9 cellular contexts compared by ENCODE assay signal in genomic region chr2:182649316-182649715, GRCh38.
A peak's percentile ranks its signal among the peaks of the same experiment; 100 is the strongest.
DNase-seq lines count a peak whose midpoint lies in the region; ATAC-seq and TF ChIP-seq lines count a peak whose summit lies in the region.
"Had no signal": no experiment of that assay in that cellular context is flagged by ENCODE, and none has a peak within 500 bp of the region (broad histone marks: within the 10 kb centered on the region; RNA-seq: fewer than 3 reads in every experiment).

No MANE protein-coding gene starts in this region.

- peak; percentile 54 for ATAC-seq in foreskin keratinocyte
- ATAC-seq in stimulated activated memory B cell treated with anti-CD40 and anti-IgM and Interleukin-4, amounts not matched to agents 10 μg/mL and 1 μg/mL and 100 μg/mL, for 72 hours: no peak

- H3K27me3 ChIP-seq in PC-9 (ENCODE audit: insufficient read depth, low read depth): no peaks in the 10 kb centered on the region
- no peaks in the 10 kb centered on the region for H3K27me3 ChIP-seq in foreskin keratinocyte

- no peak overlapping the region for H3K27ac Mint-ChIP-seq in stimulated activated memory B cell treated with anti-CD40 and anti-IgM and Interleukin-4, amounts not matched to agents 10 μg/mL and 1 μg/mL and 100 μg/mL, for 72 hours

- H3K4me3 ChIP-seq in PC-9: no peak overlapping the region

- H3K4me2 ChIP-seq in PC-9: no peak overlapping the region

- no peak overlapping the region for H3K27ac ChIP-seq in PC-9
- no peak overlapping the region for H3K27ac ChIP-seq in foreskin keratinocyte

- H3K36me3 Mint-ChIP-seq in stimulated activated memory B cell treated with anti-CD40 and anti-IgM and Interleukin-4, amounts not matched to agents 10 μg/mL and 1 μg/mL and 100 μg/mL, for 72 hours: no peaks in the 10 kb centered on the region
- H3K36me3 Mint-ChIP-seq: CD4-positive, CD25-positive, alpha-beta regulatory T cell had no signal

- H3K4me3 Mint-ChIP-seq in stimulated activated memory B cell treated with anti-CD40 and anti-IgM and Interleukin-4, amounts not matched to agents 10 μg/mL and 1 μg/mL and 100 μg/mL, for 72 hours: no peak overlapping the region

- H3K4me1 ChIP-seq in PC-9 (replicated peaks; ENCODE audit: insufficient read depth): no peaks in the 10 kb centered on the region
- no peaks in the 10 kb centered on the region for H3K4me1 ChIP-seq in foreskin keratinocyte

- H3K9me2 ChIP-seq in PC-9 (ENCODE audit: insufficient read depth): no peaks in the 10 kb centered on the region

- intact Hi-C loops in PC-9 (cut with micrococcal nuclease; ENCODE audit: unreplicated experiment): loop anchor here (1.0 to 2.0 kb wide), 3 partner anchors 409 to 1076 kb away; no protein-coding TSS in a partner anchor

- CTCF ChIA-PET in PC-9 (lab: Charles Lee): interaction anchor here (0.5 to 2.1 kb wide), 10 partner anchors 35 to 1103 kb away, joined by 3 to 15 read pairs (median 6); no protein-coding TSS in a partner anchor

- no TSS peak for BruUV-seq in PC-9 (replicated peaks; lab: Mats Ljungman, UMichigan)

- H3K27me3 Mint-ChIP-seq in stimulated activated memory B cell treated with anti-CD40 and anti-IgM and Interleukin-4, amounts not matched to agents 10 μg/mL and 1 μg/mL and 100 μg/mL, for 72 hours: no peaks in the 10 kb centered on the region

- POLR2A ChIA-PET in PC-9 (lab: Charles Lee; ENCODE audit: unreplicated experiment): no interaction called here

- no peak overlapping the region for H2AFZ ChIP-seq in PC-9

- H3K9me3 ChIP-seq in PC-9 (ENCODE audit: insufficient read depth, low read depth): no peaks in the 10 kb centered on the region

- no peaks in the 10 kb centered on the region for H3F3A ChIP-seq in PC-9 (ENCODE audit: insufficient read depth, low read depth)

- no peaks in the 10 kb centered on the region for H3K36me3 ChIP-seq in PC-9 (ENCODE audit: low read depth)

- no peaks in the 10 kb centered on the region for H3K79me2 ChIP-seq in PC-9 (ENCODE audit: low read depth)

- H3K9me3 Mint-ChIP-seq in stimulated activated memory B cell treated with anti-CD40 and anti-IgM and Interleukin-4, amounts not matched to agents 10 μg/mL and 1 μg/mL and 100 μg/mL, for 72 hours: no peaks in the 10 kb centered on the region
- H3K9me3 Mint-ChIP-seq: CD4-positive, CD25-positive, alpha-beta regulatory T cell had no signal

- no peaks in the 10 kb centered on the region for H4K20me1 ChIP-seq in PC-9 (ENCODE audit: insufficient read depth)

- DNase-seq in SIG-M5 treated with dmso at 0.1 percent for 504 hours (lab: John Stamatoyannopoulos, UW; ENCODE audit: unreplicated experiment): peak; percentile 43
- no peak for DNase-seq in SIG-M5 (lab: John Stamatoyannopoulos, UW)
- DNase-seq in HuH-7.5 (ENCODE audit: low spot score): peak; percentile 10
- DNase-seq in PC-9: peak in 1 of 2 experiments; percentile 25
- peak in 1 of 2 donors; percentile 30 for DNase-seq in foreskin keratinocyte
- peak; percentile 60 for DNase-seq in superior temporal gyrus (ENCODE audit: extremely low spot score)
- DNase-seq in NOMO-1 treated with DMSO at 0.1 percent for 48 hours (lab: John Stamatoyannopoulos, UW; ENCODE audit: unreplicated experiment): no peak
- DNase-seq: CD4-positive, CD25-positive, alpha-beta regulatory T cell had no signal

- H3K4me1 Mint-ChIP-seq in stimulated activated memory B cell treated with anti-CD40 and anti-IgM and Interleukin-4, amounts not matched to agents 10 μg/mL and 1 μg/mL and 100 μg/mL, for 72 hours: no peaks in the 10 kb centered on the region

- TF ChIP-seq CTCF in PC-9 (conservative IDR thresholded peaks at IDR 0.05) (peak; percentile 59), foreskin keratinocyte (conservative IDR thresholded peaks at IDR 0.05) (peak; percentile 73)

Comparison
In these comparisons a context has a peak if more than half of its experiments do, and no peak if none do; other contexts are left out.
1. DNase-seq: peak in SIG-M5 treated with dmso at 0.1 percent for 504 hours (single experiment), HuH-7.5 (single experiment) and superior temporal gyrus (single experiment); none in SIG-M5 (single experiment) and NOMO-1 treated with DMSO at 0.1 percent for 48 hours (single experiment).